ENCODE assay signal across 18 cellular contexts in genomic region chr5:156936972-156937371, GRCh38. TPM values are rescaled to one million over a fixed set of nuclear protein-coding genes. Genes with fewer than 3 reads are reported as not detected.
"Had no signal": no experiment of that assay in that cellular context is flagged by ENCODE, and none has a peak within 500 bp of the region (broad histone marks: within the 10 kb centered on the region; RNA-seq: fewer than 3 reads in every experiment).

No MANE protein-coding gene starts in this region.

- H3K9me3 ChIP-seq: breast epithelium, tibial artery, vagina had no signal

- H3K27ac ChIP-seq: breast epithelium, parathyroid adenoma, tibial artery, vagina had no signal

- H3K27me3 ChIP-seq: breast epithelium, tibial artery, vagina had no signal

- H3K36me3 ChIP-seq: breast epithelium, tibial artery, vagina had no signal

- DNase-seq: activated CD4-positive, alpha-beta T cell treated with anti-CD3 and anti-CD28 coated beads, Interleukin-2, amount 50 U/mL, for 48 hours; activated CD4-positive, CD25-positive, alpha-beta regulatory T cell treated with anti-CD3 and anti-CD28 coated beads, Interleukin-2, amount 50 U/mL, for 72 hours; activated CD8-positive, alpha-beta memory T cell treated with anti-CD3 and anti-CD28 coated beads, Interleukin-2, amount 10 ng/mL, durations not matched to agents 7 days and 5 days; activated naive CD8-positive, alpha-beta T cell treated with anti-CD3 and anti-CD28 coated beads, Interleukin-2, amount 10 ng/mL, durations not matched to agents 7 days and 5 days; activated T-cell treated with anti-CD3 and anti-CD28 coated beads, Interleukin-2, amount 50 U/mL, for 72 hours; aorta; dermis blood vessel endothelial cell; endodermal cell; hippocampal formation; retina; stimulated activated CD4-positive, alpha-beta T cell treated with anti-CD3 and anti-CD28 coated beads, Interleukin-4, amount 100 ng/mL, for 24 hours; tibial artery had no signal

- ATAC-seq: activated CD8-positive, alpha-beta memory T cell treated with anti-CD3 and anti-CD28 coated beads, Interleukin-2, amount 10 ng/mL, durations not matched to agents 7 days and 5 days; activated T-cell treated with anti-CD3 and anti-CD28 coated beads, Interleukin-2, amount 50 U/mL, for 72 hours had no signal

- H3K4me1 ChIP-seq: breast epithelium, parathyroid adenoma, tibial artery, vagina had no signal

- H3K4me3 ChIP-seq: breast epithelium, tibial artery, vagina had no signal

RNA-seq across cellular contexts. Expression of gene TIMD4, which starts 26.1 kb away (rescaled TPM):
- total RNA-seq: dermis blood vessel endothelial cell, endodermal cell, glomerular endothelial cell, kidney epithelial cell, mesothelial cell of epicardium, vagina had no signal
